In the genomic region with DNA sequence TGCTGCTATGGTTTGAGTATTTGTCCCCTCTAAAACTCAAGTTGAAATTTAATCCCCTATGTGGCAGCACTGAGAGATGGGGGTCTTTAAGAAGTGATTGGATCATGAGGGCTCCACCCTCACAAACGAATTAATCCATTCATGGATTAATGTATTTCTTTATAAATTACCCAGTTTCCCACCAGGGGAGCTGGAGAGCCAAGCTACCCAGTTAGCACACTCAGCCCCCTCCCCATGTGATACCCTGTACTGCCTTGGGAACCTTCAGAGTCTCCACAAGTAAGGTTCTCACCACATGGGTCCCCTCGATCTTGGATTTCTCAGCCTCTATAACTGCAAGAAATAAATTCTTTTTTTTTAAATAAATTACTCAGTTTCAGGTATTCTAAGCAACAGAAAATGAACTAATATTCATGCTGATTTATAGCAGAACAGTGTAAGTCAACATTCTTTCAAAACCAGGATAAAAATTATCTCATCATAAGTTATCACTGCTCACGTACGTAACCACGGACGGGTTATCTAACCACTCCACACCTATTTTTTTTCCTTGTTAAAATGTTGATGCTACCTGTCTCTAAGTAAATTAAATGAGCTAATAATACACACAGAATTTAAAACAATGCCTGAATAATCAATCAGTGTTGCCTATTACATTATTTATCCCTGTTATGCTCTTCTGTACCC, we compare ENCODE assay signal across 1 cellular context.
TF ChIP-seq lines count a peak whose summit lies in the region.

No MANE protein-coding gene starts in this region.

TF ChIP-seq in IMR-90, 13 proteins besides CTCF, POLR2A, EP300 and RAD21:
- TF ChIP-seq SMC3 (IDR thresholded peaks at IDR 0.05; ENCODE audit: low read depth, low read length) = 0 out of 2 replicates have a peak, but pooled peaks have one; percentile 6
- no peak for TF ChIP-seq MAZ (IDR thresholded peaks at IDR 0.05; ENCODE audit: borderline replicate concordance, low read depth, low read length)
